8 cellular contexts compared by ENCODE assay signal in the genomic region with DNA sequence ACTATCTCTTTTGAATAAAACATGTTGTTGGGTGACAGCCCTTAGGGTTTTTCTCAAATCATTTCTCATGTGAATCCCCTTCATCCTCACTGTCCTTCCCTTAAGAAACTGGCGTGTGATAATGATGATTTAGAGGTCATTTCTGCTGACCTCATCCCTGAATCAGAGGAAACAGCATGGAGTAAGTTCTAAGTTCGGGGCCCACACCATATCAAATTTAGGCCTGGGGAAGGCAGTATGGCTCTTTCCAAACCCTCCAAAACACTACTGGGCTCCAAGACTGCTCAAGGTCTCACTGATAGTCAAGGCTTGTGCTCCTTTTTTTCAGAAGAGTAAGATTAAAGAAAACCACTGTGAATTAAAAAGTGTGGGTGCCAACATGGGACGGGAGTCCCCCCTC. TPM values are rescaled to one million over a fixed set of nuclear protein-coding genes. Genes with fewer than 3 reads are reported as not detected.
DNase-seq lines count a peak whose midpoint lies in the region; ATAC-seq and TF ChIP-seq lines count a peak whose summit lies in the region.

No MANE protein-coding gene starts in this region.

- no peaks in the 10 kb centered on the region for H3K9me3 ChIP-seq in testis

- peak overlapping the region; percentile 54 for H3K27ac ChIP-seq in layer of hippocampus (ENCODE audit: low read depth, low read length)
- peak overlapping the region; percentile 57 to 90 for H3K27ac ChIP-seq in testis

- peak overlapping the region in 1 of 2 donors; percentile 64 for H3K4me3 ChIP-seq in testis

- H3K9me3 Mint-ChIP-seq in activated CD4-positive, alpha-beta T cell treated with anti-CD3 and anti-CD28 coated beads, Interleukin-2, amount 10 ng/mL, durations not matched to agents 24 days and 14 days, result no peaks in the 10 kb centered on the region
- no peaks in the 10 kb centered on the region for H3K9me3 Mint-ChIP-seq in activated naive CD8-positive, alpha-beta T cell treated with anti-CD3 and anti-CD28 coated beads for 36 hours

- peak overlapping the region; percentile 100 for H3K4me3 Mint-ChIP-seq in activated CD4-positive, alpha-beta T cell treated with anti-CD3 and anti-CD28 coated beads, Interleukin-2, amount 10 ng/mL, durations not matched to agents 24 days and 14 days
- peak overlapping the region; percentile 100 for H3K4me3 Mint-ChIP-seq in activated naive CD8-positive, alpha-beta T cell treated with anti-CD3 and anti-CD28 coated beads for 36 hours

- intact Hi-C loops in activated CD4-positive, alpha-beta T cell treated with anti-CD3 and anti-CD28 coated beads, Interleukin-2, amount 10 ng/mL, durations not matched to agents 24 days and 14 days (cut with micrococcal nuclease), result loop anchor here (2.0 kb wide), 1 partner anchor 35 kb away; no protein-coding TSS in a partner anchor
- intact Hi-C loops in testis (cut with DNase I; ENCODE audit: low total_unique reads), result no loop called here

- H3K36me3 ChIP-seq in testis (ENCODE audit: low read depth, missing control alignments), result no peaks in the 10 kb centered on the region

- H3K27ac Mint-ChIP-seq in activated CD4-positive, alpha-beta T cell treated with anti-CD3 and anti-CD28 coated beads, Interleukin-2, amount 10 ng/mL, durations not matched to agents 24 days and 14 days, result peak overlapping the region; percentile 48
- H3K27ac Mint-ChIP-seq in activated naive CD8-positive, alpha-beta T cell treated with anti-CD3 and anti-CD28 coated beads for 36 hours, result peak overlapping the region; percentile 65

- no peak for ATAC-seq in HG03432 (IDR thresholded peaks at IDR 0.05; ENCODE audit: unreplicated experiment)

- H3K36me3 Mint-ChIP-seq in activated CD4-positive, alpha-beta T cell treated with anti-CD3 and anti-CD28 coated beads, Interleukin-2, amount 10 ng/mL, durations not matched to agents 24 days and 14 days (ENCODE audit: low read depth), result peaks cover 4% of the 10 kb centered on the region
- H3K36me3 Mint-ChIP-seq in activated naive CD8-positive, alpha-beta T cell treated with anti-CD3 and anti-CD28 coated beads for 36 hours, result peaks cover 5% of the 10 kb centered on the region

- no peak for TF ChIP-seq CTCF in testis (IDR thresholded peaks at IDR 0.05)

- H3K4me1 Mint-ChIP-seq in activated CD4-positive, alpha-beta T cell treated with anti-CD3 and anti-CD28 coated beads, Interleukin-2, amount 10 ng/mL, durations not matched to agents 24 days and 14 days, result peaks cover 48% of the 10 kb centered on the region
- peaks cover 47% of the 10 kb centered on the region for H3K4me1 Mint-ChIP-seq in activated naive CD8-positive, alpha-beta T cell treated with anti-CD3 and anti-CD28 coated beads for 36 hours

- H3K27me3 ChIP-seq in layer of hippocampus (ENCODE audit: control insufficient read depth, insufficient read depth, low read length) (no peaks in the 10 kb centered on the region), testis (no peaks in the 10 kb centered on the region)

- WGBS in testis, 2 donors, result 44 to 50% methylated on average over 3 of the region's 3 CpGs

- H3K27me3 Mint-ChIP-seq in activated CD4-positive, alpha-beta T cell treated with anti-CD3 and anti-CD28 coated beads, Interleukin-2, amount 10 ng/mL, durations not matched to agents 24 days and 14 days, result no peaks in the 10 kb centered on the region
- peaks cover 4% of the 10 kb centered on the region for H3K27me3 Mint-ChIP-seq in activated naive CD8-positive, alpha-beta T cell treated with anti-CD3 and anti-CD28 coated beads for 36 hours

- H3K4me1 ChIP-seq in testis, result peaks cover 21% of the 10 kb centered on the region

- no peak for TF ChIP-seq POLR2A in testis (IDR thresholded peaks at IDR 0.05)

- peak; percentile 31 for DNase-seq in activated CD4-positive, alpha-beta T cell treated with anti-CD3 and anti-CD28 coated beads, Interleukin-2, amount 10 ng/mL, durations not matched to agents 24 days and 14 days
- DNase-seq in activated CD4-positive, alpha-beta T cell treated with anti-CD3 and anti-CD28 coated beads, Interleukin-2, amount 50 U/mL, for 1 hour, result no peak
- DNase-seq in activated naive CD8-positive, alpha-beta T cell treated with anti-CD3 and anti-CD28 coated beads for 36 hours, result no peak
- DNase-seq in testis (no peak), DMS153 treated with DMSO at 0.1 percent for 48 hours (lab: John Stamatoyannopoulos, UW; ENCODE audit: unreplicated experiment) (no peak), Kasumi-1 (lab: John Stamatoyannopoulos, UW) (no peak)

RNA-seq across cellular contexts. Expression of gene SMIM3, which starts 0.9 kb away (rescaled TPM):
- 13.8 and 16.6 TPM in 2 replicates for total RNA-seq in activated CD4-positive, alpha-beta T cell treated with anti-CD3 and anti-CD28 coated beads, Interleukin-2, amount 10 ng/mL, durations not matched to agents 24 days and 14 days
- total RNA-seq in activated naive CD8-positive, alpha-beta T cell treated with anti-CD3 and anti-CD28 coated beads for 36 hours, result 10 to 100 TPM; 10.4 to 10.6 TPM
- 1 to 10 TPM; 8.1 to 8.8 TPM for total RNA-seq in testis
- 8.7 TPM for polyA plus RNA-seq in testis (ENCODE audit: insufficient read depth, low read depth, low replicate concordance)

RNA-seq across cellular contexts. Expression of gene DCTN4, which starts 18.9 kb away (rescaled TPM):
- total RNA-seq in activated CD4-positive, alpha-beta T cell treated with anti-CD3 and anti-CD28 coated beads, Interleukin-2, amount 10 ng/mL, durations not matched to agents 24 days and 14 days, result 43.9 and 44.8 TPM in 2 replicates
- 10 to 100 TPM; 33.7 to 37.4 TPM for total RNA-seq in activated naive CD8-positive, alpha-beta T cell treated with anti-CD3 and anti-CD28 coated beads for 36 hours
- 10 to 100 TPM; 91.5 to 94.0 TPM for total RNA-seq in testis
- 55.7 TPM for polyA plus RNA-seq in testis (ENCODE audit: insufficient read depth, low read depth, low replicate concordance)
